In genomic region chr5:80921026-80921425, GRCh38 we compare ENCODE assay signal across 1 cellular context.
TF ChIP-seq lines count a peak whose summit lies in the region.

No MANE protein-coding gene starts in this region.

TF ChIP-seq in HepG2, 621 proteins besides CTCF, POLR2A, EP300 and RAD21 (continued from another document):
- TF ChIP-seq, protein P1, sequence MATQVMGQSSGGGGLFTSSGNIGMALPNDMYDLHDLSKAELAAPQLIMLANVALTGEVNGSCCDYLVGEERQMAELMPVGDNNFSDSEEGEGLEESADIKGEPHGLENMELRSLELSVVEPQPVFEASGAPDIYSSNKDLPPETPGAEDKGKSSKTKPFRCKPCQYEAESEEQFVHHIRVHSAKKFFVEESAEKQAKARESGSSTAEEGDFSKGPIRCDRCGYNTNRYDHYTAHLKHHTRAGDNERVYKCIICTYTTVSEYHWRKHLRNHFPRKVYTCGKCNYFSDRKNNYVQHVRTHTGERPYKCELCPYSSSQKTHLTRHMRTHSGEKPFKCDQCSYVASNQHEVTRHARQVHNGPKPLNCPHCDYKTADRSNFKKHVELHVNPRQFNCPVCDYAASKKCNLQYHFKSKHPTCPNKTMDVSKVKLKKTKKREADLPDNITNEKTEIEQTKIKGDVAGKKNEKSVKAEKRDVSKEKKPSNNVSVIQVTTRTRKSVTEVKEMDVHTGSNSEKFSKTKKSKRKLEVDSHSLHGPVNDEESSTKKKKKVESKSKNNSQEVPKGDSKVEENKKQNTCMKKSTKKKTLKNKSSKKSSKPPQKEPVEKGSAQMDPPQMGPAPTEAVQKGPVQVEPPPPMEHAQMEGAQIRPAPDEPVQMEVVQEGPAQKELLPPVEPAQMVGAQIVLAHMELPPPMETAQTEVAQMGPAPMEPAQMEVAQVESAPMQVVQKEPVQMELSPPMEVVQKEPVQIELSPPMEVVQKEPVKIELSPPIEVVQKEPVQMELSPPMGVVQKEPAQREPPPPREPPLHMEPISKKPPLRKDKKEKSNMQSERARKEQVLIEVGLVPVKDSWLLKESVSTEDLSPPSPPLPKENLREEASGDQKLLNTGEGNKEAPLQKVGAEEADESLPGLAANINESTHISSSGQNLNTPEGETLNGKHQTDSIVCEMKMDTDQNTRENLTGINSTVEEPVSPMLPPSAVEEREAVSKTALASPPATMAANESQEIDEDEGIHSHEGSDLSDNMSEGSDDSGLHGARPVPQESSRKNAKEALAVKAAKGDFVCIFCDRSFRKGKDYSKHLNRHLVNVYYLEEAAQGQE (IDR thresholded peaks at IDR 0.05; ENCODE audit: borderline replicate concordance in 1 of 2, low read depth in 1 of 2, low read length in 2 of 2): peak; percentile 50 to 93
- TF ChIP-seq, protein P2, sequence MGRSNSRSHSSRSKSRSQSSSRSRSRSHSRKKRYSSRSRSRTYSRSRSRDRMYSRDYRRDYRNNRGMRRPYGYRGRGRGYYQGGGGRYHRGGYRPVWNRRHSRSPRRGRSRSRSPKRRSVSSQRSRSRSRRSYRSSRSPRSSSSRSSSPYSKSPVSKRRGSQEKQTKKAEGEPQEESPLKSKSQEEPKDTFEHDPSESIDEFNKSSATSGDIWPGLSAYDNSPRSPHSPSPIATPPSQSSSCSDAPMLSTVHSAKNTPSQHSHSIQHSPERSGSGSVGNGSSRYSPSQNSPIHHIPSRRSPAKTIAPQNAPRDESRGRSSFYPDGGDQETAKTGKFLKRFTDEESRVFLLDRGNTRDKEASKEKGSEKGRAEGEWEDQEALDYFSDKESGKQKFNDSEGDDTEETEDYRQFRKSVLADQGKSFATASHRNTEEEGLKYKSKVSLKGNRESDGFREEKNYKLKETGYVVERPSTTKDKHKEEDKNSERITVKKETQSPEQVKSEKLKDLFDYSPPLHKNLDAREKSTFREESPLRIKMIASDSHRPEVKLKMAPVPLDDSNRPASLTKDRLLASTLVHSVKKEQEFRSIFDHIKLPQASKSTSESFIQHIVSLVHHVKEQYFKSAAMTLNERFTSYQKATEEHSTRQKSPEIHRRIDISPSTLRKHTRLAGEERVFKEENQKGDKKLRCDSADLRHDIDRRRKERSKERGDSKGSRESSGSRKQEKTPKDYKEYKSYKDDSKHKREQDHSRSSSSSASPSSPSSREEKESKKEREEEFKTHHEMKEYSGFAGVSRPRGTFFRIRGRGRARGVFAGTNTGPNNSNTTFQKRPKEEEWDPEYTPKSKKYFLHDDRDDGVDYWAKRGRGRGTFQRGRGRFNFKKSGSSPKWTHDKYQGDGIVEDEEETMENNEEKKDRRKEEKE (IDR thresholded peaks at IDR 0.05): no peak
- TF ChIP-seq ZNF556 (CRISPR knock-in tag; IDR thresholded peaks at IDR 0.05; ENCODE audit: borderline replicate concordance): no peak
- no peak for TF ChIP-seq SNRNP70 (IDR thresholded peaks at IDR 0.05; ENCODE audit: low read depth, low read length)
